19 cellular contexts compared by ENCODE assay signal in genomic region chr6:158410784-158411183, GRCh38.
"Had no signal": no experiment of that assay in that cellular context is flagged by ENCODE, and none has a peak within 500 bp of the region (broad histone marks: within the 10 kb centered on the region; RNA-seq: fewer than 3 reads in every experiment).

No MANE protein-coding gene starts in this region.

- H3K27ac Mint-ChIP-seq: activated CD4-positive, alpha-beta memory T cell treated with anti-CD3 and anti-CD28 coated beads for 36 hours; activated CD8-positive, alpha-beta memory T cell treated with anti-CD3 and anti-CD28 coated beads, Interleukin-2, amount 10 ng/mL, durations not matched to agents 7 days and 5 days; activated T-helper 2 cell treated with anti-CD3 and anti-CD28 coated beads, Interferon-gamma antibody, Interleukin-2, Interleukin-4, amounts not matched to agents 10 μg/mL and 5 μg/mL and 100 μg/mL, durations not matched to agents 14 hours and 24 hours and 36 hours; naive thymus-derived CD4-positive, alpha-beta T cell; T-helper 1 cell treated with Interleukin-12 subunit alpha and Interleukin-12 subunit beta and Interleukin-4 antibody, amounts not matched to agents 30 μg/mL and 1 μg/mL, for 36 hours had no signal

- H3K4me1 Mint-ChIP-seq: activated CD8-positive, alpha-beta memory T cell treated with anti-CD3 and anti-CD28 coated beads, Interleukin-2, amount 10 ng/mL, durations not matched to agents 7 days and 5 days had no signal

- DNase-seq: activated CD4-positive, alpha-beta memory T cell treated with anti-CD3 and anti-CD28 coated beads for 36 hours; activated CD8-positive, alpha-beta memory T cell treated with anti-CD3 and anti-CD28 coated beads, Interleukin-2, amount 10 ng/mL, durations not matched to agents 7 days and 5 days; activated naive CD4-positive, alpha-beta T cell treated with anti-CD3 and anti-CD28 coated beads, Interleukin-2, amount 50 U/mL, for 16 hours; activated T-cell treated with anti-CD3 and anti-CD28 coated beads, Interleukin-2, amount 50 U/mL, for 1 hour; colonic mucosa; heart right ventricle; islet precursor cell; mammary epithelial cell; naive thymus-derived CD4-positive, alpha-beta T cell; ovary; sigmoid colon; stimulated activated CD4-positive, alpha-beta T cell treated with anti-CD3 and anti-CD28 coated beads, Interleukin-12 subunit alpha, Interleukin-12 subunit beta, amount 100 ng/mL, for 4 hours; stimulated activated CD4-positive, alpha-beta T cell treated with anti-CD3 and anti-CD28 coated beads, Interleukin-2, amount 100 ng/mL, for 24 hours; WERI-Rb-1 had no signal

- H3K9me3 ChIP-seq: colonic mucosa, heart right ventricle, ovary, sigmoid colon, tibial nerve had no signal

- H3K4me3 ChIP-seq: cardiac muscle cell, colonic mucosa, heart right ventricle, ovary, sigmoid colon, tibial nerve had no signal

- H3K27me3 Mint-ChIP-seq: activated CD4-positive, alpha-beta memory T cell treated with anti-CD3 and anti-CD28 coated beads for 36 hours; activated CD8-positive, alpha-beta memory T cell treated with anti-CD3 and anti-CD28 coated beads, Interleukin-2, amount 10 ng/mL, durations not matched to agents 7 days and 5 days; naive thymus-derived CD4-positive, alpha-beta T cell had no signal

- H3K27me3 ChIP-seq: cardiac muscle cell, colonic mucosa, heart right ventricle, ovary, sigmoid colon, tibial nerve had no signal

- H3K36me3 ChIP-seq: cardiac muscle cell, colonic mucosa, ovary had no signal

- ATAC-seq: activated CD8-positive, alpha-beta memory T cell treated with anti-CD3 and anti-CD28 coated beads, Interleukin-2, amount 10 ng/mL, durations not matched to agents 7 days and 5 days; left lobe of liver; naive thymus-derived CD4-positive, alpha-beta T cell had no signal

- H3K9me3 Mint-ChIP-seq: activated CD4-positive, alpha-beta memory T cell treated with anti-CD3 and anti-CD28 coated beads for 36 hours; activated T-helper 2 cell treated with anti-CD3 and anti-CD28 coated beads, Interferon-gamma antibody, Interleukin-2, Interleukin-4, amounts not matched to agents 10 μg/mL and 5 μg/mL and 100 μg/mL, durations not matched to agents 14 hours and 24 hours and 36 hours; naive thymus-derived CD4-positive, alpha-beta T cell; T-helper 1 cell treated with Interleukin-12 subunit alpha and Interleukin-12 subunit beta and Interleukin-4 antibody, amounts not matched to agents 30 μg/mL and 1 μg/mL, for 36 hours had no signal

- H3K4me1 ChIP-seq: colonic mucosa had no signal

- H3K4me3 Mint-ChIP-seq: activated CD4-positive, alpha-beta memory T cell treated with anti-CD3 and anti-CD28 coated beads for 36 hours; activated CD8-positive, alpha-beta memory T cell treated with anti-CD3 and anti-CD28 coated beads, Interleukin-2, amount 10 ng/mL, durations not matched to agents 7 days and 5 days; naive thymus-derived CD4-positive, alpha-beta T cell; T-helper 1 cell treated with Interleukin-12 subunit alpha and Interleukin-12 subunit beta and Interleukin-4 antibody, amounts not matched to agents 30 μg/mL and 1 μg/mL, for 36 hours had no signal

- H3K27ac ChIP-seq: cardiac muscle cell, colonic mucosa, ovary, sigmoid colon, tibial nerve, WERI-Rb-1 had no signal
